15 cellular contexts compared by ENCODE assay signal in the genomic region with DNA sequence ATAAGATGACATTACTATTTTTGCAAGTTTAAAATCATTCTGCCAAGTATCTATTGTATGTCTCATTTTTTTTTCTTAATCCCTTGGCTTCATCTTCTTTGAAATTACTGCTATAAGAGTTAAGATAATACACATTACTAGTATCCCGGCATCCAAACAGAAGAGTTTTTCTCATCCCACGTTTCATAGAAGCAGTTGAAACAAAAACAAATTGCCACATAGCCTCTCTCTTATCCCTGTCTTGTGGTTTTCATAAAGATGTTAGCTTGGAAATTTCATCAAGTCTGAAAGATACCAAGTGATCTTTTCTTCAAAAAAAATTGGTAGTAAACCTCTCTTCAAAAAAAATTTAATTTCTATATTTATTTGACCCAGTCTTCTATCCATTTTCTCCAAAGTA.
DNase-seq lines count a peak whose midpoint lies in the region; ATAC-seq and TF ChIP-seq lines count a peak whose summit lies in the region.
"Had no signal": no experiment of that assay in that cellular context is flagged by ENCODE, and none has a peak within 500 bp of the region (broad histone marks: within the 10 kb centered on the region; RNA-seq: fewer than 3 reads in every experiment).

No MANE protein-coding gene starts in this region.

- no peak overlapping the region for H2AFZ ChIP-seq in mesenchymal stem cell (ENCODE audit: low read depth, low read length)

- intact Hi-C loops in psoas muscle (cut with DNase I): no loop called here

- H3K9me3 ChIP-seq in mesenchymal stem cell (ENCODE audit: control insufficient read depth, low read length) (no peaks in the 10 kb centered on the region), psoas muscle (no peaks in the 10 kb centered on the region)
- H3K9me3 ChIP-seq: BE2C had no signal

- H4K91ac ChIP-seq in mesenchymal stem cell (ENCODE audit: low read length): no peak overlapping the region

- peak; percentile 89 for DNase-seq in amniotic epithelial cell (ENCODE audit: low read depth)
- DNase-seq in fibroblast of peridontal ligament (ENCODE audit: extremely low read depth): peak; percentile 49
- DNase-seq in mesenchymal stem cell: no peak
- peak; percentile 24 for DNase-seq in stromal cell of bone marrow (ENCODE audit: low read depth)
- DNase-seq in HuH-7 (ENCODE audit: low spot score): no peak
- no peak for DNase-seq in psoas muscle
- DNase-seq: BE2C; CD4-positive, alpha-beta memory T cell; DMS79; HCEC 1CT; HFFc6 had no signal

- H3K36me3 ChIP-seq in mesenchymal stem cell (ENCODE audit: control insufficient read depth in 1 of 2, insufficient read depth in 2 of 2, low read depth in 1 of 2, low read length in 2 of 2): no peaks in the 10 kb centered on the region
- H3K36me3 ChIP-seq in psoas muscle (ENCODE audit: insufficient read depth in 1 of 2, low read depth in 1 of 2): no peaks in the 10 kb centered on the region
- H3K36me3 ChIP-seq: BE2C had no signal

- H2BK5ac ChIP-seq in mesenchymal stem cell (ENCODE audit: low read depth, low read length, poor library complexity, severe bottlenecking): no peak overlapping the region

- H3K4ac ChIP-seq in mesenchymal stem cell (ENCODE audit: low read depth in 1 of 2, low read length in 2 of 2): no peak overlapping the region

- no peaks in the 10 kb centered on the region for H3K27me3 ChIP-seq in mesenchymal stem cell (ENCODE audit: control insufficient read depth in 1 of 2, insufficient read depth in 1 of 2, low read length in 2 of 2)
- H3K27me3 ChIP-seq in psoas muscle (ENCODE audit: insufficient read depth in 3 of 3, low read length in 2 of 3): no peaks in the 10 kb centered on the region
- H3K27me3 ChIP-seq: BE2C had no signal

- peak overlapping the region; percentile 24 for H3K9ac ChIP-seq in mesenchymal stem cell (ENCODE audit: low read length)

- H3K4me1 ChIP-seq in mesenchymal stem cell (ENCODE audit: control insufficient read depth, insufficient read depth, low read depth, low read length): peaks cover 2% of the 10 kb centered on the region
- no peaks in the 10 kb centered on the region for H3K4me1 ChIP-seq in psoas muscle
- H3K4me1 ChIP-seq: BE2C had no signal

- no peak overlapping the region for H4K8ac ChIP-seq in mesenchymal stem cell (ENCODE audit: low read length)

- ATAC-seq in GM18861 (IDR thresholded peaks at IDR 0.05; ENCODE audit: unreplicated experiment): no peak
- no peak for ATAC-seq in psoas muscle
- ATAC-seq: GM12878 had no signal

- H2BK15ac ChIP-seq in mesenchymal stem cell (ENCODE audit: low read depth, poor library complexity, severe bottlenecking): no peak overlapping the region

- no peak overlapping the region for H3K18ac ChIP-seq in mesenchymal stem cell (ENCODE audit: low read depth in 1 of 2, low read length in 2 of 2)

- no peak overlapping the region for H2BK120ac ChIP-seq in mesenchymal stem cell (ENCODE audit: low read depth, low read length)

- 75% methylated on average over 2 of the region's 2 CpGs for WGBS in mesenchymal stem cell
- WGBS in psoas muscle, 3 donors: 45 to 54% (median 46%) methylated on average over 2 of the region's 2 CpGs

- no peaks in the 10 kb centered on the region for H3K79me1 ChIP-seq in mesenchymal stem cell (replicated peaks; ENCODE audit: low read length, poor library complexity, severe bottlenecking)

- H3K4me2 ChIP-seq in mesenchymal stem cell (ENCODE audit: low read length, poor library complexity, severe bottlenecking): no peak overlapping the region

- no peak overlapping the region for H2BK12ac ChIP-seq in mesenchymal stem cell (ENCODE audit: low read length in 2 of 2)

- H3K23ac ChIP-seq in mesenchymal stem cell (ENCODE audit: low read length in 2 of 2): no peak overlapping the region

- H3K27ac ChIP-seq in mesenchymal stem cell (ENCODE audit: low read length, poor library complexity, severe bottlenecking): no peak overlapping the region
- no peak overlapping the region for H3K27ac ChIP-seq in psoas muscle
- H3K27ac ChIP-seq: C4-2B, HL-60 had no signal

- H2AK5ac ChIP-seq in mesenchymal stem cell (ENCODE audit: low read length, severe bottlenecking): no peak overlapping the region

- no peak overlapping the region for H3K14ac ChIP-seq in mesenchymal stem cell (ENCODE audit: low read length in 2 of 2)

- no peak for TF ChIP-seq CTCF in psoas muscle (IDR thresholded peaks at IDR 0.05)

- no peak overlapping the region for H3K4me3 ChIP-seq in mesenchymal stem cell (ENCODE audit: insufficient read depth in 1 of 2, low read depth in 1 of 2, low read length in 2 of 2)
- H3K4me3 ChIP-seq in psoas muscle: no peak overlapping the region
- H3K4me3 ChIP-seq: GM12878 had no signal

Comparison
In these comparisons a context has a peak if more than half of its experiments do, and no peak if none do; other contexts are left out.
1. DNase-seq: peak in amniotic epithelial cell (single experiment), fibroblast of peridontal ligament (single experiment) and stromal cell of bone marrow (single experiment); none in mesenchymal stem cell (single experiment), HuH-7 (single experiment) and psoas muscle (0 of 2).